ENCODE assay signal across 22 cellular contexts in genomic region chr7:149733131-149733531, GRCh38.
"Had no signal": no experiment of that assay in that cellular context is flagged by ENCODE, and none has a peak within 500 bp of the region (broad histone marks: within the 10 kb centered on the region; RNA-seq: fewer than 3 reads in every experiment).

No MANE protein-coding gene starts in this region.

- H3K9me3 Mint-ChIP-seq: naive B cell, nephron progenitor cell had no signal

- H3K27ac ChIP-seq: dorsolateral prefrontal cortex, left lung, neutrophil, ovary, thoracic aorta, transverse colon had no signal

- H3K36me3 ChIP-seq: ovary, transverse colon had no signal

- H3K4me1 ChIP-seq: left lung, transverse colon had no signal

- H3K27ac Mint-ChIP-seq: naive B cell, nephron progenitor cell, progenitor cell of endocrine pancreas had no signal

- H3K27me3 ChIP-seq: dorsolateral prefrontal cortex, heart left ventricle, ovary, transverse colon had no signal

- DNase-seq: cortex of kidney; effector CD8-positive, alpha-beta T cell; foreskin melanocyte; hippocampal formation; mesenchymal stem cell; naive B cell; nephron progenitor cell; right cardiac atrium; small intestine; stimulated activated CD4-positive, alpha-beta T cell treated with anti-CD3 and anti-CD28 coated beads, Interleukin-12 subunit alpha, Interleukin-12 subunit beta, amount 100 ng/mL, for 4 hours; stimulated activated naive CD4-positive, alpha-beta T cell; stomach; substantia nigra; transverse colon had no signal

- H3K9me3 ChIP-seq: heart left ventricle, left lung, neutrophil, ovary, stomach, thoracic aorta, transverse colon had no signal

- H3K4me3 ChIP-seq: dorsolateral prefrontal cortex, heart left ventricle, left lung, lung, ovary, stomach, thoracic aorta, transverse colon had no signal

- ATAC-seq: heart left ventricle, left lung, right cardiac atrium had no signal

- H3K4me3 Mint-ChIP-seq: naive B cell, nephron progenitor cell had no signal
